In the genomic region with DNA sequence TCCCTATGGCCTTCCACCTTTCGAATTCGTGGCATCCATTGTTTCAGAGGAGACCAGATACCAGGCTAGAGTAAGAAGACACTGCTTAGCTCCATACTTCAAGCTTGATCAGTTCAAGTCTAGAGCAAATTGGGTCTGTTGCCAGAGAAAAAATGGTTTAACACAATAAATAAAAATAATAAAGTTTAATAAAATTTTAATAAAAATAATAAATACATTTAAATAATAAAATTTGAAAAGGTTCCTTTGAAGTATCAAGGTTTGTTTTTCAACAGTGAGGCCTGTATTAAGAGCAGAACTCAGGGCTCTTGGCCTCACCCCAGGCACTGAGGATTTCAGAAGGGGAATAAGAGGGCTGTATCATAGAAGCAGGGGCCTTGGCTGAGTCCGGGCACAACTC, we compare ENCODE assay signal across 14 cellular contexts.
A peak's percentile ranks its signal among the peaks of the same experiment; 100 is the strongest.
DNase-seq lines count a peak whose midpoint lies in the region; ATAC-seq, FAIRE-seq and TF ChIP-seq lines count a peak whose summit lies in the region.
"Had no signal": no experiment of that assay in that cellular context is flagged by ENCODE, and none has a peak within 500 bp of the region (broad histone marks: within the 10 kb centered on the region; RNA-seq: fewer than 3 reads in every experiment).

No MANE protein-coding gene starts in this region.

- DNase-seq in WTC11 (ENCODE audit: low spot score) (no peak), nephron progenitor cell (no peak), kidney tubule cell (ENCODE audit: low spot score) (no peak), superior temporal gyrus (ENCODE audit: extremely low spot score) (no peak)
- no peak for DNase-seq in stimulated activated naive B cell treated with anti-CD40 and anti-IgM and Interleukin-4, amounts not matched to agents 10 μg/mL and 1 μg/mL and 100 μg/mL, for 72 hours
- DNase-seq: 8988T; CD4-positive, alpha-beta memory T cell; DMS153; DMS79; GF-D8 had no signal

- H3K27ac Mint-ChIP-seq in WTC11 (no peak overlapping the region), nephron progenitor cell (peak overlapping the region; percentile 66)
- H3K27ac Mint-ChIP-seq in stimulated activated naive B cell treated with anti-CD40 and anti-IgM and Interleukin-4, amounts not matched to agents 10 μg/mL and 1 μg/mL and 100 μg/mL, for 72 hours, result peak overlapping the region; percentile 84
- H3K27ac Mint-ChIP-seq: CD4-positive, alpha-beta memory T cell had no signal

- H3K36me3 Mint-ChIP-seq in WTC11 (no peaks in the 10 kb centered on the region), nephron progenitor cell (ENCODE audit: low read depth) (peaks cover 52% of the 10 kb centered on the region)
- peaks cover 19 to 61% of the 10 kb centered on the region in 2 donors for H3K36me3 Mint-ChIP-seq in stimulated activated naive B cell treated with anti-CD40 and anti-IgM and Interleukin-4, amounts not matched to agents 10 μg/mL and 1 μg/mL and 100 μg/mL, for 72 hours
- H3K36me3 Mint-ChIP-seq: CD4-positive, alpha-beta memory T cell had no signal

- TF ChIP-seq POLR2A in GM18505 (IDR thresholded peaks at IDR 0.05; ENCODE audit: borderline replicate concordance, extremely low read depth, insufficient read depth, insufficient read length), result no peak

- H3K4me3 Mint-ChIP-seq in WTC11, result no peak overlapping the region
- no peak overlapping the region for H3K4me3 Mint-ChIP-seq in nephron progenitor cell
- no peak overlapping the region for H3K4me3 Mint-ChIP-seq in stimulated activated naive B cell treated with anti-CD40 and anti-IgM and Interleukin-4, amounts not matched to agents 10 μg/mL and 1 μg/mL and 100 μg/mL, for 72 hours
- H3K4me3 Mint-ChIP-seq: CD14-positive monocyte; CD4-positive, alpha-beta memory T cell had no signal

- ATAC-seq in WTC11 (no peak), GM18505 (IDR thresholded peaks at IDR 0.05; ENCODE audit: unreplicated experiment) (no peak)
- no peak for ATAC-seq in stimulated activated naive B cell treated with anti-CD40 and anti-IgM and Interleukin-4, amounts not matched to agents 10 μg/mL and 1 μg/mL and 100 μg/mL, for 72 hours (replicated peaks)

- POLR2A ChIA-PET in WTC11 (lab: Charles Lee), result no interaction called here

- peak; percentile 19 for FAIRE-seq in G401.6 (lab: Jason Lieb, UNC)
- FAIRE-seq: GM19239 had no signal

- no peaks in the 10 kb centered on the region for H3K27me3 Mint-ChIP-seq in WTC11 (ENCODE audit: low read depth)
- H3K27me3 Mint-ChIP-seq in nephron progenitor cell (ENCODE audit: low read depth, poor library complexity), result no peaks in the 10 kb centered on the region
- no peaks in the 10 kb centered on the region for H3K27me3 Mint-ChIP-seq in stimulated activated naive B cell treated with anti-CD40 and anti-IgM and Interleukin-4, amounts not matched to agents 10 μg/mL and 1 μg/mL and 100 μg/mL, for 72 hours
- H3K27me3 Mint-ChIP-seq: CD4-positive, alpha-beta memory T cell had no signal

- CTCF ChIA-PET in WTC11 (lab: Charles Lee), result no interaction called here

- TF ChIP-seq CTCF in WTC11 (IDR thresholded peaks at IDR 0.05) (no peak), nephron progenitor cell (IDR thresholded peaks at IDR 0.05) (no peak)

- H3K4me1 Mint-ChIP-seq in WTC11 (0 out of 2 replicates have a peak, but pooled peaks cover 3% of the 10 kb centered on the region), nephron progenitor cell (peaks cover 63% of the 10 kb centered on the region)
- H3K4me1 Mint-ChIP-seq in stimulated activated naive B cell treated with anti-CD40 and anti-IgM and Interleukin-4, amounts not matched to agents 10 μg/mL and 1 μg/mL and 100 μg/mL, for 72 hours, result peaks cover 9 to 10% of the 10 kb centered on the region in 2 donors
- H3K4me1 Mint-ChIP-seq: CD14-positive monocyte; CD4-positive, alpha-beta memory T cell had no signal

- H3K9me3 Mint-ChIP-seq in WTC11 (no peaks in the 10 kb centered on the region), nephron progenitor cell (no peaks in the 10 kb centered on the region)
- H3K9me3 Mint-ChIP-seq in stimulated activated naive B cell treated with anti-CD40 and anti-IgM and Interleukin-4, amounts not matched to agents 10 μg/mL and 1 μg/mL and 100 μg/mL, for 72 hours, result no peaks in the 10 kb centered on the region
- H3K9me3 Mint-ChIP-seq: CD4-positive, alpha-beta memory T cell had no signal

TF ChIP-seq in WTC11, 78 proteins besides CTCF, POLR2A, EP300 and RAD21:
- TF ChIP-seq ZNF396 (CRISPR knock-in tag; IDR thresholded peaks at IDR 0.05; ENCODE audit: borderline replicate concordance) (no peak), ZNF317 (CRISPR knock-in tag; IDR thresholded peaks at IDR 0.05; ENCODE audit: borderline replicate concordance, low read depth) (no peak), TP53 (CRISPR knock-in tag; IDR thresholded peaks at IDR 0.05) (no peak), TEAD1 (CRISPR knock-in tag; IDR thresholded peaks at IDR 0.05) (no peak), NR1H2 (CRISPR knock-in tag; IDR thresholded peaks at IDR 0.05) (no peak), HMGA2 (CRISPR knock-in tag; IDR thresholded peaks at IDR 0.05) (peak; percentile 92)
- TF ChIP-seq, protein P1, sequence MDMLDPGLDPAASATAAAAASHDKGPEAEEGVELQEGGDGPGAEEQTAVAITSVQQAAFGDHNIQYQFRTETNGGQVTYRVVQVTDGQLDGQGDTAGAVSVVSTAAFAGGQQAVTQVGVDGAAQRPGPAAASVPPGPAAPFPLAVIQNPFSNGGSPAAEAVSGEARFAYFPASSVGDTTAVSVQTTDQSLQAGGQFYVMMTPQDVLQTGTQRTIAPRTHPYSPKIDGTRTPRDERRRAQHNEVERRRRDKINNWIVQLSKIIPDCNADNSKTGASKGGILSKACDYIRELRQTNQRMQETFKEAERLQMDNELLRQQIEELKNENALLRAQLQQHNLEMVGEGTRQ (CRISPR knock-in tag; IDR thresholded peaks at IDR 0.05), result no peak
